ENCODE assay signal across 15 cellular contexts in the genomic region with DNA sequence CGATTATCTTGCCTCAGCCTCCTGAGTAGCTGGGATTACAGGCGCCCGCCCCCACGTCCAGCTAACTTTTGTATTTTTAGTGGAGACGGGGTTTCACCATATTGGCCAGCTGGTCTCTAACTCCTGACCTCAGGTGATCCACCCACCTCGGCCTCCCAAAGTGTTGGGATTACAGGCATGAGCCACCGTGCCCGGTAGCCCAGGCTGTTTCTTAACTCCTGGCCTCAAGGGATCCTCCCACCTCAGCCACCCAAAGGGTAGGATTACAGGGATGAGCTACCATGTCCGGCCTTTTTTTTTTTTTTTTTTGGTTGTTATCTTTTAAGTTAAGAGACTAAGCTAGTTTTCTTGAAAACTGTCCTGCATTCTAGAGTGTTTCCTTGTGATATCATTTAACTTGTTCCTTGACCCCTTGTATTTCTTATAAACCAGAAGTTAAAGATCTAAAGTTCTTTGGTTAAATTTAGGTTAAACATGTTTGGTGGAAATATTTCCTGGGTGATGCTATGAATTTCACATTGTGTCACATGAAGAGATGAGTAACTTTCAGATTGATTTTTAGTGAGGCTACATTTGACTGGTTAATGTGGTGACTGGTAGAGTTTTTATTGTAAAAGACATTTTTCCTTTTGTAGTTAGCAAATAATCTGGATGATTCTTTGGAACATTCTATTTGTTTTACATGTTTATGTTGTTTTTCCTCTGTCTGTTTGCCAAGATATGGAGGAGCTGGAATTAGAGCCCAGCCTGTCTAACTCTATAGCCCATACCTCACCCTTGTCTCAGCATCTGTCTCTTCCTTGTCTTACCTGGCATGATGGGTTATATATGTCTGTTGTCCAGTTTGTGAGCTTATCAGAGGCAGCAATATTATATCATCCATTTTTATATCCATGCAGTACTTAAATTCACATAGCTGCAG. TPM values are rescaled to one million over a fixed set of nuclear protein-coding genes. Genes with fewer than 3 reads are reported as not detected.
A peak's percentile ranks its signal among the peaks of the same experiment; 100 is the strongest.
DNase-seq lines count a peak whose midpoint lies in the region; ATAC-seq and TF ChIP-seq lines count a peak whose summit lies in the region.
"Had no signal": no experiment of that assay in that cellular context is flagged by ENCODE, and none has a peak within 500 bp of the region (broad histone marks: within the 10 kb centered on the region; RNA-seq: fewer than 3 reads in every experiment).

No MANE protein-coding gene starts in this region.

- TF ChIP-seq CTCF in GM12864 (IDR thresholded peaks at IDR 0.05; ENCODE audit: low read depth, low read length, missing control alignments) (no peak), WERI-Rb-1 (IDR thresholded peaks at IDR 0.05; ENCODE audit: low read depth, low read length) (no peak), hepatocyte (IDR thresholded peaks at IDR 0.05; ENCODE audit: poor library complexity) (no peak), neural progenitor cell (IDR thresholded peaks at IDR 0.05) (no peak), breast epithelium (IDR thresholded peaks at IDR 0.05) (no peak)

- no peak for DNase-seq in activated CD4-positive, CD25-positive, alpha-beta regulatory T cell (lab: John Stamatoyannopoulos, UW)
- DNase-seq in GM12864 (ENCODE audit: low read depth) (no peak), WERI-Rb-1 (peak; percentile 89), hepatocyte (ENCODE audit: low spot score) (no peak), neural progenitor cell (ENCODE audit: low spot score) (no peak), HAP-1 (ENCODE audit: low spot score in 2 of 2) (no peak), breast epithelium (ENCODE audit: low spot score in 2 of 2) (no peak)
- DNase-seq: DND-41, H9, hypothalamus, NCI-H2171, Peyer's patch had no signal

- no peak overlapping the region for H3K9ac ChIP-seq in neural progenitor cell

- H3K27ac ChIP-seq in WERI-Rb-1 (peak overlapping the region; percentile 63), hepatocyte (peak overlapping the region; percentile 68), neural progenitor cell (no peak overlapping the region), breast epithelium (no peak overlapping the region)

- no peaks in the 10 kb centered on the region for H3F3A ChIP-seq in neural progenitor cell (ENCODE audit: low read depth)

- 82% methylated on average over 9 of the region's 9 CpGs for WGBS in hepatocyte (ENCODE audit: low lambda C conversion rate, missing lambda C conversion rate)

- H3K4me2 ChIP-seq in hepatocyte (no peak overlapping the region), neural progenitor cell (no peak overlapping the region)

- TF ChIP-seq POLR2A in breast epithelium (IDR thresholded peaks at IDR 0.05) = no peak

- peaks cover 19% of the 10 kb centered on the region for H3K4me1 Mint-ChIP-seq in neural progenitor cell

- in situ Hi-C loops in HAP-1 (cut with MboI; ENCODE audit: low sequenced_read_pairs) = no loop called here

- ATAC-seq in activated CD4-positive, CD25-positive, alpha-beta regulatory T cell treated with anti-CD3 and anti-CD28 coated beads, Interleukin-2, amount 50 U/mL, for 24 hours = peak; percentile 12 to 15

- no peak overlapping the region for H3K4me3 Mint-ChIP-seq in neural progenitor cell
- H3K4me3 Mint-ChIP-seq: H9, type B pancreatic cell had no signal

- H3K36me3 Mint-ChIP-seq in neural progenitor cell = peaks cover 36% of the 10 kb centered on the region

- H3K27me3 Mint-ChIP-seq in neural progenitor cell (ENCODE audit: insufficient read depth, low read depth) = no peaks in the 10 kb centered on the region
- H3K27me3 Mint-ChIP-seq: type B pancreatic cell had no signal

- no peaks in the 10 kb centered on the region for H3K9me3 ChIP-seq in WERI-Rb-1 (ENCODE audit: severe bottlenecking)
- no peaks in the 10 kb centered on the region for H3K9me3 ChIP-seq in hepatocyte (ENCODE audit: low read depth)
- H3K9me3 ChIP-seq in neural progenitor cell (ENCODE audit: low read depth) = no peaks in the 10 kb centered on the region
- H3K9me3 ChIP-seq in HAP-1 = no peaks in the 10 kb centered on the region
- H3K9me3 ChIP-seq in breast epithelium = no peaks in the 10 kb centered on the region
- H3K9me3 ChIP-seq: Peyer's patch had no signal

- H3K9me2 ChIP-seq in hepatocyte (replicated peaks; ENCODE audit: insufficient read depth) = no peaks in the 10 kb centered on the region

- H3K9me3 Mint-ChIP-seq in neural progenitor cell = no peaks in the 10 kb centered on the region
- H3K9me3 Mint-ChIP-seq: H9, type B pancreatic cell had no signal

- H3K4me3 ChIP-seq in GM12864 (ENCODE audit: low read depth, low read length) (peak overlapping the region; percentile 20; the same call in 1 of the 2 replicates), WERI-Rb-1 (ENCODE audit: low read depth, low read length) (no peak overlapping the region), hepatocyte (no peak overlapping the region), neural progenitor cell (no peak overlapping the region), HAP-1 (no peak overlapping the region), breast epithelium (no peak overlapping the region)
- H3K4me3 ChIP-seq: lung, Peyer's patch had no signal

- H3K36me3 ChIP-seq in WERI-Rb-1 = peaks cover 50% of the 10 kb centered on the region
- no peaks in the 10 kb centered on the region for H3K36me3 ChIP-seq in hepatocyte (replicated peaks; ENCODE audit: insufficient read depth, low read depth)
- H3K36me3 ChIP-seq in neural progenitor cell = peaks cover 4% of the 10 kb centered on the region
- H3K36me3 ChIP-seq in HAP-1 (replicated peaks) = peaks cover 52% of the 10 kb centered on the region
- H3K36me3 ChIP-seq in breast epithelium = no peaks in the 10 kb centered on the region
- H3K36me3 ChIP-seq: Peyer's patch had no signal

- no peaks in the 10 kb centered on the region for H3K27me3 ChIP-seq in WERI-Rb-1 (ENCODE audit: insufficient read depth, low read depth, severe bottlenecking)
- no peaks in the 10 kb centered on the region for H3K27me3 ChIP-seq in hepatocyte
- H3K27me3 ChIP-seq in neural progenitor cell = no peaks in the 10 kb centered on the region
- H3K27me3 ChIP-seq in HAP-1 (ENCODE audit: low read depth) = no peaks in the 10 kb centered on the region
- H3K27me3 ChIP-seq in breast epithelium = no peaks in the 10 kb centered on the region
- H3K27me3 ChIP-seq: Peyer's patch had no signal

- no peak overlapping the region for H2AFZ ChIP-seq in hepatocyte
- H2AFZ ChIP-seq in neural progenitor cell (replicated peaks) = no peak overlapping the region

- no peak overlapping the region for H3K27ac Mint-ChIP-seq in neural progenitor cell
- H3K27ac Mint-ChIP-seq: H9, type B pancreatic cell had no signal

- intact Hi-C loops in breast epithelium (cut with DNase I; ENCODE audit: low total_unique reads) = no loop called here

- H4K20me1 ChIP-seq in hepatocyte (ENCODE audit: insufficient read depth, poor library complexity, severe bottlenecking) (no peaks in the 10 kb centered on the region), neural progenitor cell (ENCODE audit: low read depth) (peaks cover 8% of the 10 kb centered on the region)

- H3K79me2 ChIP-seq in hepatocyte = peaks cover 30% of the 10 kb centered on the region
- peaks cover 66% of the 10 kb centered on the region for H3K79me2 ChIP-seq in neural progenitor cell (ENCODE audit: low read depth)

- peaks cover 3% of the 10 kb centered on the region for H3K4me1 ChIP-seq in hepatocyte (ENCODE audit: insufficient read depth)
- H3K4me1 ChIP-seq in neural progenitor cell = peaks cover 9% of the 10 kb centered on the region
- H3K4me1 ChIP-seq in HAP-1 = peaks cover 6% of the 10 kb centered on the region; the same call in 1 of the 2 replicates
- no peaks in the 10 kb centered on the region for H3K4me1 ChIP-seq in breast epithelium

RNA-seq across cellular contexts. Expression of a gene that starts 5.2 kb away (rescaled TPM):
- total RNA-seq in hepatocyte (5.0 and 6.6 TPM in 2 replicates), neural progenitor cell (ENCODE audit: low replicate concordance) (61.9 and 71.2 TPM in 2 replicates), breast epithelium (1 to 10 TPM in 1 of 3 donors, under 1 TPM in 2; 0.44 to 2.6 (median 0.66) TPM)
- 3.5 and 7.0 TPM in 2 replicates for polyA plus RNA-seq in hepatocyte

RNA-seq across cellular contexts. Expression of a gene that starts 15.6 kb away (rescaled TPM):
- total RNA-seq in hepatocyte = 2.0 TPM in 2 replicates
- polyA plus RNA-seq in hepatocyte = 0.83 and 1.9 TPM in 2 replicates
- 4.3 and 4.9 TPM in 2 replicates for total RNA-seq in neural progenitor cell (ENCODE audit: low replicate concordance)
- 10 to 100 TPM in 1 of 3 donors, 1 to 10 TPM in 1, under 1 TPM in 1; 0.64 to 11.1 (median 6.9) TPM for total RNA-seq in breast epithelium

RNA-seq across cellular contexts. Expression of a gene that starts 35.4 kb away (rescaled TPM):
- total RNA-seq in hepatocyte (56.3 and 60.9 TPM in 2 replicates), neural progenitor cell (ENCODE audit: low replicate concordance) (94.3 and 128 TPM in 2 replicates), breast epithelium (100 to 1,000 TPM in 2 of 3 donors, 10 to 100 TPM in 1; 99.4 to 111 (median 109) TPM)
- polyA plus RNA-seq in hepatocyte = 59.8 and 64.1 TPM in 2 replicates

Comparison
In these comparisons a context has a peak if more than half of its experiments do, and no peak if none do; other contexts are left out.
1. H3K27ac ChIP-seq: peak in WERI-Rb-1 (single experiment) and hepatocyte (single experiment); none in neural progenitor cell (single experiment) and breast epithelium (0 of 2).